ENCODE assay signal across 1 cellular context in genomic region chr4:8244001-8244757, GRCh38.
TF ChIP-seq lines count a peak whose summit lies in the region.

No MANE protein-coding gene starts in this region.

TF ChIP-seq in H1, 55 proteins besides CTCF, POLR2A, EP300 and RAD21:
- TF ChIP-seq CHD2 (IDR thresholded peaks at IDR 0.05; ENCODE audit: low read length) (no peak), GABPA (IDR thresholded peaks at IDR 0.05; ENCODE audit: borderline replicate concordance, insufficient read depth, low read length) (no peak), ATF2 (IDR thresholded peaks at IDR 0.05; ENCODE audit: low read length) (no peak), BACH1 (IDR thresholded peaks at IDR 0.05; ENCODE audit: low read length) (no peak), RFX5 (IDR thresholded peaks at IDR 0.05; ENCODE audit: borderline replicate concordance, low read depth, low read length) (no peak), CEBPB (IDR thresholded peaks at IDR 0.05; ENCODE audit: low read depth, low read length) (no peak), SIX5 (IDR thresholded peaks at IDR 0.05; ENCODE audit: low read depth, low read length) (no peak), MAFK (IDR thresholded peaks at IDR 0.05; ENCODE audit: low read depth, low read length) (no peak), SIRT6 (IDR thresholded peaks at IDR 0.05; ENCODE audit: low read length) (no peak), SIN3A (conservative IDR thresholded peaks at IDR 0.05 in 1 of 2, IDR thresholded peaks at IDR 0.05 in 1 of 2; ENCODE audit: low read depth in 1 of 2, low read length in 2 of 2) (no peak), ASH2L (IDR thresholded peaks at IDR 0.05; ENCODE audit: low read length) (no peak), HDAC2 (IDR thresholded peaks at IDR 0.05; ENCODE audit: borderline replicate concordance in 1 of 2, low read depth in 2 of 2, low read length in 2 of 2) (no peak)
